1 cellular context compared by ENCODE assay signal in the genomic region with DNA sequence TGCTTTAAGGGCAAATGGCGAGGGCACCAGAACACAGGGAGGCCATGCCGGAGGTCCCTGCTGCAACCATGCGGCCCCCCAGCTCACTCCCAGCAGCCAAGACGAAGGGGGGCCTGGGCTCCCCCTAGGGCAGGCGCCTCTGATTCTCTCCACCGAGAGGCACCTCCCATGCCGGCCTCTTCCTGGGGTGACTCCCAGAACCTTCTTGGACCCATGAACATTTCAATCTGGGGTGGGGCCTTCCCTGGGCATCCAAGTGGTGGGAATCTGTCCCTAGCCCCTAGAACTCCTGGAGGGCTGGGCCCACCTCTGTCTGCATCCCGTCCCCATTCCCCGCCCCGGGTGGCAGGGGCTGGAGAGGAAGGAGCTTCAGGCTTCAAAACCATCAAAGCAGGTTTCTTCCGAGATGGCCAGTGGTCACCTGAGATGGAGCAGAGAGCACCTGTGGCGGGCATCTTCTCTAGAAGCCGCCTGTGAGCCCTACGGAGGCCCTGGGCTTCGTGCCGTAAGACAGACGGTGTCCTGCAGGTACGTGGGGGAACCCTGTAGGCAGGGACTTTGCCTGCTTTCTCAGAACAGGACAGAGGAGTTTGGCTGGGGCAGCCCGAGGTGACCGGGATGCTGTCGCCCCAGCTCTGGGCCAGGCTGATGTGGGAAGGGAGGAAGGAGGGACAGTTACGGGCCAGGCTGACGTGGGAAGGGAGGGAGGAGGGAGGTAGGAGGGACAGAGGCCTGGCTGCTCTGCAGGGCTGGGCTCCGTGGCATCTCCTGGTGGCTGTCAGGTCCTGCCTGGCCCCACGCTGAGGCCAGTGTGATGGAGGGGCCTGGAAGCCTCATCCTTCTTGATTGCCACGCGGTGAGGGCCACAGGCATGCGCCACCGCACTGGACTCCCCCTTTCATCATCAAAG.
TF ChIP-seq lines count a peak whose summit lies in the region.

No MANE protein-coding gene starts in this region.

TF ChIP-seq in HepG2, 621 proteins besides CTCF, POLR2A, EP300 and RAD21:
- 0 out of 2 replicates have a peak, but pooled peaks have one; percentile 7 for TF ChIP-seq ZNF687 (CRISPR knock-in tag; IDR thresholded peaks at IDR 0.05)
- peak; percentile 37; the same call in 1 of the 2 replicates for TF ChIP-seq RBFOX2 (IDR thresholded peaks at IDR 0.05; ENCODE audit: low read depth, low read length)
- TF ChIP-seq YEATS2 (CRISPR knock-in tag; IDR thresholded peaks at IDR 0.05; ENCODE audit: borderline replicate concordance) = no peak
- peak; percentile 87 for TF ChIP-seq AGO2 (optimal IDR thresholded peaks at IDR 0.05; ENCODE audit: low read depth, low read length)
- peak; percentile 53 for TF ChIP-seq RBM22 (optimal IDR thresholded peaks at IDR 0.05; ENCODE audit: low read length)
